Comparison of ENCODE assay signal across 8 cellular contexts in genomic region chrX:155048997-155049619, GRCh38. TPM values are rescaled to one million over a fixed set of nuclear protein-coding genes. Genes with fewer than 3 reads are reported as not detected.
DNase-seq lines count a peak whose midpoint lies in the region; ATAC-seq and TF ChIP-seq lines count a peak whose summit lies in the region.

No MANE protein-coding gene starts in this region.

- no peak for DNase-seq in BJ (ENCODE audit: low read depth)
- peak in 2 of 3 donors; percentile 46 to 63 for DNase-seq in Peyer's patch
- DNase-seq in amygdala (lab: John Stamatoyannopoulos, UW), result peak in 38 of 56 donors; percentile 0 to 60 (median 10)
- peak; percentile 48 for DNase-seq in iPS-NIHi11 (ENCODE audit: low spot score)
- peak; percentile 22 for DNase-seq in stimulated activated CD4-positive, alpha-beta T cell treated with anti-CD3 and anti-CD28 coated beads, Interleukin-4, amount 100 ng/mL, for 1 hour
- no peak for DNase-seq in NCI-H2107 (lab: John Stamatoyannopoulos, UW)

- no peak for TF ChIP-seq POLR2A in Peyer's patch (IDR thresholded peaks at IDR 0.05)

- POLR2A ChIA-PET in BJ (lab: Charles Lee), result no interaction called here

- no peaks in the 10 kb centered on the region for H3K27me3 ChIP-seq in BJ (ENCODE audit: control insufficient read depth, insufficient read depth, low read length)
- H3K27me3 ChIP-seq in Peyer's patch, result no peaks in the 10 kb centered on the region

- no peaks in the 10 kb centered on the region for H3K9me3 ChIP-seq in Peyer's patch

- H3K36me3 ChIP-seq in BJ (ENCODE audit: control insufficient read depth, insufficient read depth, low read length), result peaks cover 1% of the 10 kb centered on the region; the same call in 1 of the 2 replicates
- no peaks in the 10 kb centered on the region for H3K36me3 ChIP-seq in Peyer's patch

- TF ChIP-seq CTCF in BJ (IDR thresholded peaks at IDR 0.05; ENCODE audit: insufficient read depth, low read depth, low read length) (peak; percentile 63), Peyer's patch (IDR thresholded peaks at IDR 0.05) (peak in 4 of 6 experiments; percentile 37 to 53 (median 42))

- H3K4me3 ChIP-seq in BJ (ENCODE audit: low read depth, low read length), result no peak overlapping the region
- H3K4me3 ChIP-seq in Peyer's patch, result no peak overlapping the region

- peak; percentile 57 for ATAC-seq in GM19351 (IDR thresholded peaks at IDR 0.05; ENCODE audit: unreplicated experiment)
- ATAC-seq in GM21367 (IDR thresholded peaks at IDR 0.05; ENCODE audit: unreplicated experiment), result no peak

- H3K4me1 ChIP-seq in Peyer's patch, result no peaks in the 10 kb centered on the region

- no peak overlapping the region for H3K27ac ChIP-seq in Peyer's patch

- CTCF ChIA-PET in BJ (lab: Yijun Ruan, JAX), result interaction anchor here (0.8 to 1.2 kb wide), 5 partner anchors 8 to 69 kb away, joined by 3 to 7 read pairs (median 5); no protein-coding TSS in a partner anchor

RNA-seq across cellular contexts. Expression of gene CMC4, which starts 21.8 kb away (rescaled TPM):
- 10.0 and 13.4 TPM in 2 replicates for polyA plus RNA-seq in BJ (2011; rRNA removed)
- polyA minus RNA-seq in BJ (2011; rRNA and poly(A)+ RNA removed), result 0.93 and 1.2 TPM in 2 replicates
- 10 to 100 TPM in 2 of 4 donors, 1 to 10 TPM in 2; 3.8 to 20.6 (median 11.8) TPM for total RNA-seq in Peyer's patch

RNA-seq across cellular contexts. Expression of gene MTCP1, which starts 21.8 kb away (rescaled TPM):
- 1.2 and 5.4 TPM in 2 replicates for polyA plus RNA-seq in BJ (2011; rRNA removed)
- polyA minus RNA-seq in BJ (2011; rRNA and poly(A)+ RNA removed), result 0.81 and 1.7 TPM in 2 replicates
- 1 to 10 TPM; 1.2 to 8.3 (median 4.2) TPM for total RNA-seq in Peyer's patch

RNA-seq across cellular contexts. Expression of gene BRCC3, which starts 22.2 kb away (rescaled TPM):
- 11.6 and 16.1 TPM in 2 replicates for polyA plus RNA-seq in BJ (2011; rRNA removed)
- 8.5 and 8.7 TPM in 2 replicates for polyA minus RNA-seq in BJ (2011; rRNA and poly(A)+ RNA removed)
- total RNA-seq in Peyer's patch, result 10 to 100 TPM; 14.7 to 24.8 (median 18.6) TPM

RNA-seq across cellular contexts. Expression of gene FUNDC2, which starts 22.5 kb away (rescaled TPM):
- polyA plus RNA-seq in BJ (2011; rRNA removed), result 65.2 and 86.6 TPM in 2 replicates
- polyA minus RNA-seq in BJ (2011; rRNA and poly(A)+ RNA removed), result 12.2 and 13.3 TPM in 2 replicates
- total RNA-seq in Peyer's patch, result 10 to 100 TPM; 20.7 to 41.7 (median 35.1) TPM

RNA-seq across cellular contexts. Expression of gene F8, which starts 26.6 kb away (rescaled TPM):
- polyA plus RNA-seq in BJ (2011; rRNA removed), result 2.7 and 3.4 TPM in 2 replicates
- polyA minus RNA-seq in BJ (2011; rRNA and poly(A)+ RNA removed), result 0.62 and 0.85 TPM in 2 replicates
- total RNA-seq in Peyer's patch, result 10 to 100 TPM in 1 of 4 donors, 1 to 10 TPM in 3; 1.5 to 19.8 (median 4.6) TPM

Comparison
In these comparisons a context has a peak if more than half of its experiments do, and no peak if none do; other contexts are left out.
1. DNase-seq: peak in Peyer's patch (2 of 3), amygdala (38 of 56), iPS-NIHi11 (single experiment) and stimulated activated CD4-positive, alpha-beta T cell treated with anti-CD3 and anti-CD28 coated beads, Interleukin-4, amount 100 ng/mL, for 1 hour (single experiment); none in BJ (single experiment) and NCI-H2107 (single experiment).